In the genomic region with DNA sequence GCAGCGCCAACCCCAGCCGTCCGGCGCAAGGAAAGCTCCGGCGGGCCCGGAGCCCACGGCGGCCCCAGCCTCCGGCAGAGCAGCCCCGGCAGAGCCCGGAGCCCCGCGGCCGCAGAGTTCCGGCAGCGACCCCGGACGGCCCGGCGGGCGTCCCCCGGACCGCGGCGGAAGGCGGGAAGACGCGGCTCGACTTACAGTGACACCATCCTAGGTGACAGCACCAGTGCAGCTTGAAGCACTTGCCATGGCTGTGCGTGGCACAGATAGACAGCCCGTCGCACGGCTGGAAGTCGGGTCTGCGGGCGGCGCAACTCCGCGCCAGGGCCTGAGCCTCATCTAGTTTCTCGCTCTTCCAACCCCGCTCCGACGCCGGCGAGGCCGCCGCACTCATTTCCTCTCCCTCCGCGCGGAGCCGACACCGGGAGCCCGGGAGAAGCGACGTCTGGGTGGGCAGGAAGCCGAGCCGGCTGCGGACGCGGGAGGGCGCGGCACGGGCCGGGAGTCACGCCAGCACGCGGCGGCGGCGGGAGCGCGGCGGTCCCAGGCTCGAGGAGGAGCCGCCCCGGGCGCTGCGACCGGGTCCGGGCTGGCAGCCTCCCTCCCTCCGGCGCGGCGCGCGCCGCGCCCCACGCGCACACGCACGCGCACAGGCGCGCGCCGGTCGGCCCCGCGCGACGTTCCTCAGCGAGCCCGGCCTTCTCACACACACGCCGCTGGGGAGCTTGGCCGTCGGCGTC, we compare ENCODE assay signal across 8 cellular contexts. TPM values are rescaled to one million over a fixed set of nuclear protein-coding genes. Genes with fewer than 3 reads are reported as not detected.
DNase-seq lines count a peak whose midpoint lies in the region; ATAC-seq, FAIRE-seq and TF ChIP-seq lines count a peak whose summit lies in the region.

A gene with protein sequence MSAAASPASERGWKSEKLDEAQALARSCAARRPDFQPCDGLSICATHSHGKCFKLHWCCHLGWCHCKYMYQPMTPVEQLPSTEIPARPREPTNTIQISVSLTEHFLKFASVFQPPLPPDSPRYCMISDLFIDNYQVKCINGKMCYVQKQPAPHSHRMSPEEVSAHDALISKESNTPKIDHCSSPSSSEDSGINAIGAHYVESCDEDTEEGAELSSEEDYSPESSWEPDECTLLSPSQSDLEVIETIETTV (minus strand): TSS at position 628 of the 737 bp plus-strand sequence. CDS start 237 bp downstream, at position 391.

- no peaks in the 10 kb centered on the region for H3K36me3 ChIP-seq in SJSA1
- no peaks in the 10 kb centered on the region for H3K36me3 ChIP-seq in kidney (ENCODE audit: control insufficient read depth in 1 of 2, insufficient read depth in 2 of 2, low read length in 2 of 2)
- no peaks in the 10 kb centered on the region for H3K36me3 ChIP-seq in small intestine (ENCODE audit: control insufficient read depth in 2 of 2, insufficient read depth in 2 of 2, low read length in 2 of 2)

- H3K4me3 ChIP-seq in SJSA1 (peak within 1 kb of the TSS; percentile 38), kidney (ENCODE audit: low read length in 2 of 2) (peak within 1 kb of the TSS; percentile 59 to 71), small intestine (ENCODE audit: low read depth in 1 of 2, low read length in 2 of 2) (peak within 1 kb of the TSS; percentile 53 to 83)

- H3K27ac ChIP-seq in SJSA1 (no peak within 1 kb of the TSS), cingulate gyrus (ENCODE audit: low read depth, low read length) (peak within 1 kb of the TSS; percentile 85), kidney (ENCODE audit: low read depth in 2 of 2, low read length in 2 of 2) (peak within 1 kb of the TSS in 1 of 2 donors; percentile 43), small intestine (ENCODE audit: low read depth in 1 of 2, low read length in 1 of 2) (peak within 1 kb of the TSS; percentile 73 to 92)

- H3K9me3 ChIP-seq in SJSA1 (replicated peaks): peaks cover 3% of the 10 kb centered on the region; the same call in 1 of the 2 replicates
- no peaks in the 10 kb centered on the region for H3K9me3 ChIP-seq in kidney (ENCODE audit: control insufficient read depth in 1 of 2, low read length in 2 of 2)
- no peaks in the 10 kb centered on the region for H3K9me3 ChIP-seq in small intestine (ENCODE audit: control insufficient read depth, low read depth)

- DNase-seq in NCI-H748 (lab: John Stamatoyannopoulos, UW; ENCODE audit: unreplicated experiment) (peak; percentile 75), NCI-H748 treated with DMSO at 0.1 percent for 48 hours (lab: John Stamatoyannopoulos, UW) (no peak), SJSA1 (ENCODE audit: low read depth in 1 of 2, low spot score in 2 of 2) (peak; percentile 42 to 44), kidney (peak; percentile 86), small intestine (peak; percentile 67)

- no peak for FAIRE-seq in kidney (lab: Jason Lieb, UNC)
- no peak for FAIRE-seq in small intestine (lab: Jason Lieb, UNC)

- ATAC-seq in HG03354 (IDR thresholded peaks at IDR 0.05; ENCODE audit: poor library complexity, severe bottlenecking, unreplicated experiment) (peak; percentile 61), GM21367 (IDR thresholded peaks at IDR 0.05; ENCODE audit: unreplicated experiment) (no peak)

- H3K4me1 ChIP-seq in SJSA1 (replicated peaks) (peaks cover 13% of the 10 kb centered on the region), kidney (ENCODE audit: control insufficient read depth in 1 of 2, insufficient read depth in 1 of 2, low read depth in 1 of 2, low read length in 2 of 2) (peaks cover 0 to 4% of the 10 kb centered on the region in 2 donors), small intestine (ENCODE audit: control insufficient read depth in 2 of 2, insufficient read depth in 1 of 2, low read depth in 1 of 2, low read length in 1 of 2) (no peaks in the 10 kb centered on the region)

- intact Hi-C loops in kidney (cut with DNase I): no loop called here

- peak within 1 kb of the TSS in 1 of 2 donors; percentile 28 for H3K9ac ChIP-seq in kidney (ENCODE audit: low read length in 2 of 2)

- no peak for TF ChIP-seq CTCF in kidney (IDR thresholded peaks at IDR 0.05; ENCODE audit: borderline replicate concordance, extremely low read depth, insufficient read depth)

- 0 to 1% (median 1%) methylated on average over 62 to 110 of the region's 110 CpGs for WGBS in small intestine, 3 donors

- peaks cover 72% of the 10 kb centered on the region for H3K27me3 ChIP-seq in SJSA1 (replicated peaks)
- no peaks in the 10 kb centered on the region for H3K27me3 ChIP-seq in small intestine (ENCODE audit: control insufficient read depth in 2 of 2, insufficient read depth in 2 of 2, low read length in 2 of 2)

RNA-seq across cellular contexts. Expression of the gene that starts here (rescaled TPM):
- 0.08 TPM in 1 of 2 replicates, not detected in the other for total RNA-seq in SJSA1 (2014; rRNA removed; shearing (Covaris generic))
- total RNA-seq in kidney: 2.8 TPM
- polyA plus RNA-seq in kidney (ENCODE audit: insufficient read depth, low read depth, low replicate concordance) (0.69 TPM), small intestine (1 to 10 TPM in 2 of 3 donors, under 1 TPM in 1; 0.67 to 4.5 (median 1.4) TPM)

Comparison
In these comparisons a context has a peak if more than half of its experiments do, and no peak if none do; other contexts are left out.
1. Peak in DNase-seq and H3K4me3 ChIP-seq in SJSA1; RNA of the gene not detected or under 1 TPM.